Comparison of ENCODE assay signal across 16 cellular contexts in the genomic region with DNA sequence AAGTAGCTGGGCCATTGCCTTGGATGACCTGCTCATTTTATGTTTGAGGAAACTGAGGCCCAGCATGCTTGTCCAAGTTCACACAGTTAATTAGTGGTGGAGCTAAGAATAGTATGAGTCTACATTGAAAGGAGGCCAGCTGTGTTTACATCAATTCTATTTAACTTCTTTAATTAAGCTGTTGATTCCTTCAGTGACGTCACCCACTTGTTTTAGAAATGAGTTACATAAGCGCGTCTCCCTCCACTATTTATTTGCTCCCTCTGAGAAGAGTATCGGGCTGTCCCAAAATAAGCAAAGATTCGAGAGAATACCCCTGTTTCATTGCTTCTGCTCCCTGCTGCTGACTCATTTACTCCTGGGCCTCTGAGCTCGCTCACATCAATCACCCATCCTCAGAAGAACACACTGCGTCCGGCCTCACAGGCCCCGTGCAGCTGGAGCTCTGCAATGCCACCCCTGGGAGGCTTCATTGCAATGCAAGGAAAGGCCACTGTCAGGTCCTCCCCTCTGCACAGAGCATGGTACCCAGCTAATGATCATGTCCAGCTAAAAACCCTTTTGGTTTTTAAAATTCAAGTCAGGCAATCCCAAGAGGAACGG.
DNase-seq lines count a peak whose midpoint lies in the region; ATAC-seq, FAIRE-seq and TF ChIP-seq lines count a peak whose summit lies in the region.
"Had no signal": no experiment of that assay in that cellular context is flagged by ENCODE, and none has a peak within 500 bp of the region (broad histone marks: within the 10 kb centered on the region; RNA-seq: fewer than 3 reads in every experiment).

No MANE protein-coding gene starts in this region.

- H3K4me2 ChIP-seq in neural progenitor cell = no peak overlapping the region

- H3K27me3 Mint-ChIP-seq in neural progenitor cell (ENCODE audit: insufficient read depth, low read depth) = peaks cover 4% of the 10 kb centered on the region

- no peak overlapping the region for H3K9ac ChIP-seq in neural progenitor cell

- H3K4me1 ChIP-seq in HEK293 (ENCODE audit: control insufficient read depth, insufficient read depth, low read length) = no peaks in the 10 kb centered on the region
- H3K4me1 ChIP-seq in neural progenitor cell = no peaks in the 10 kb centered on the region
- H3K4me1 ChIP-seq in small intestine (ENCODE audit: control insufficient read depth in 2 of 2, insufficient read depth in 1 of 2, low read depth in 1 of 2, low read length in 1 of 2) = peaks cover 12 to 14% of the 10 kb centered on the region in 2 donors

- no peak overlapping the region for H3K4me3 ChIP-seq in HEK293 (ENCODE audit: low read depth, low read length)
- H3K4me3 ChIP-seq in neural progenitor cell = no peak overlapping the region
- no peak overlapping the region for H3K4me3 ChIP-seq in small intestine (ENCODE audit: low read depth in 1 of 2, low read length in 2 of 2)

- H3K79me2 ChIP-seq in neural progenitor cell (ENCODE audit: low read depth) = no peaks in the 10 kb centered on the region

- FAIRE-seq in small intestine (lab: Jason Lieb, UNC) = no peak
- FAIRE-seq: D721Med had no signal

- H3F3A ChIP-seq in neural progenitor cell (ENCODE audit: low read depth) = no peaks in the 10 kb centered on the region

- no peaks in the 10 kb centered on the region for H3K36me3 Mint-ChIP-seq in neural progenitor cell

- H3K36me3 ChIP-seq in HEK293 (ENCODE audit: control insufficient read depth in 2 of 2, insufficient read depth in 1 of 2, low read length in 2 of 2) (no peaks in the 10 kb centered on the region), neural progenitor cell (peaks cover 2% of the 10 kb centered on the region), small intestine (ENCODE audit: control insufficient read depth in 2 of 2, insufficient read depth in 2 of 2, low read length in 2 of 2) (no peaks in the 10 kb centered on the region)

- no peak overlapping the region for H3K27ac Mint-ChIP-seq in neural progenitor cell
- H3K27ac Mint-ChIP-seq: endodermal cell had no signal

- no peaks in the 10 kb centered on the region for H3K9me3 Mint-ChIP-seq in neural progenitor cell

- no peaks in the 10 kb centered on the region for H3K9me3 ChIP-seq in HEK293 (ENCODE audit: control insufficient read depth, insufficient read depth, low read depth, low read length)
- no peaks in the 10 kb centered on the region for H3K9me3 ChIP-seq in neural progenitor cell (ENCODE audit: low read depth)
- H3K9me3 ChIP-seq in small intestine (ENCODE audit: control insufficient read depth, low read depth) = no peaks in the 10 kb centered on the region

- WGBS in small intestine, 3 donors = 44 to 61% (median 44%) methylated on average over 10 of the region's 10 CpGs

- H3K4me3 Mint-ChIP-seq in neural progenitor cell = peak overlapping the region; percentile 3
- H3K4me3 Mint-ChIP-seq: endodermal cell had no signal

- H2AFZ ChIP-seq in neural progenitor cell (replicated peaks) = no peak overlapping the region

- no peak for ATAC-seq in HG02973 (IDR thresholded peaks at IDR 0.05; ENCODE audit: unreplicated experiment)

- intact Hi-C loops in head of caudate nucleus (cut with DNase I) = no loop called here

- peaks cover 8% of the 10 kb centered on the region for H3K4me1 Mint-ChIP-seq in neural progenitor cell

- CTCF ChIA-PET in HEK293 (lab: Yijun Ruan, JAX) = interaction anchor here (0.6 to 1.5 kb wide), 4 partner anchors 29 to 73 kb away, joined by 3 to 6 read pairs (median 3); no protein-coding TSS in a partner anchor

- POLR2A ChIA-PET in HEK293 (lab: Yijun Ruan, JAX) = interaction anchor here (0.8 to 1.8 kb wide), 2 partner anchors 15 to 77 kb away, joined by 3 to 7 read pairs; no protein-coding TSS in a partner anchor

- no peaks in the 10 kb centered on the region for H4K20me1 ChIP-seq in neural progenitor cell (ENCODE audit: low read depth)

- H3K27me3 ChIP-seq in neural progenitor cell (no peaks in the 10 kb centered on the region), small intestine (ENCODE audit: control insufficient read depth in 2 of 2, insufficient read depth in 2 of 2, low read length in 2 of 2) (no peaks in the 10 kb centered on the region)

- TF ChIP-seq CTCF in HEK293 (tag by site-specific recombination; IDR thresholded peaks at IDR 0.05) = no peak
- no peak for TF ChIP-seq CTCF in neural progenitor cell (IDR thresholded peaks at IDR 0.05)

- no peak overlapping the region for H3K27ac ChIP-seq in HEK293 (ENCODE audit: extremely low read depth, low read depth, low read length)
- no peak overlapping the region for H3K27ac ChIP-seq in neural progenitor cell
- peak overlapping the region in 1 of 2 donors; percentile 2 for H3K27ac ChIP-seq in small intestine (ENCODE audit: low read depth in 1 of 2, low read length in 1 of 2)

- DNase-seq in NCI-H69 (lab: John Stamatoyannopoulos, UW) (peak; percentile 59), head of caudate nucleus (peak in 35 of 42 donors; percentile 6 to 69 (median 27)), neural progenitor cell (ENCODE audit: low spot score) (peak; percentile 8), small intestine (no peak), DMS114 treated with DMSO at 0.1 percent for 48 hours (lab: John Stamatoyannopoulos, UW; ENCODE audit: unreplicated experiment) (no peak)
- DNase-seq: activated CD4-positive, alpha-beta T cell treated with anti-CD3 and anti-CD28 coated beads, Interleukin-2, amount 50 U/mL, for 4 hours; activated naive CD4-positive, alpha-beta T cell; AML-193; endodermal cell; left cardiac atrium; NCI-H1436; NCI-H2227 treated with DMSO at 0.1 percent for 48 hours; stimulated activated CD4-positive, alpha-beta T cell treated with anti-CD3 and anti-CD28 coated beads, Interleukin-2, amount 100 ng/mL, for 48 hours had no signal

TF ChIP-seq in HEK293, 187 proteins besides CTCF, POLR2A, EP300 and RAD21:
- TF ChIP-seq, protein P1, sequence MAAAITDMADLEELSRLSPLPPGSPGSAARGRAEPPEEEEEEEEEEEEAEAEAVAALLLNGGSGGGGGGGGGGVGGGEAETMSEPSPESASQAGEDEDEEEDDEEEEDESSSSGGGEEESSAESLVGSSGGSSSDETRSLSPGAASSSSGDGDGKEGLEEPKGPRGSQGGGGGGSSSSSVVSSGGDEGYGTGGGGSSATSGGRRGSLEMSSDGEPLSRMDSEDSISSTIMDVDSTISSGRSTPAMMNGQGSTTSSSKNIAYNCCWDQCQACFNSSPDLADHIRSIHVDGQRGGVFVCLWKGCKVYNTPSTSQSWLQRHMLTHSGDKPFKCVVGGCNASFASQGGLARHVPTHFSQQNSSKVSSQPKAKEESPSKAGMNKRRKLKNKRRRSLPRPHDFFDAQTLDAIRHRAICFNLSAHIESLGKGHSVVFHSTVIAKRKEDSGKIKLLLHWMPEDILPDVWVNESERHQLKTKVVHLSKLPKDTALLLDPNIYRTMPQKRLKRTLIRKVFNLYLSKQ (tag by site-specific recombination; IDR thresholded peaks at IDR 0.05; ENCODE audit: borderline replicate concordance) = no peak
- TF ChIP-seq ZNF223 (tag by site-specific recombination; IDR thresholded peaks at IDR 0.05) = no peak
- TF ChIP-seq TRIM28 (IDR thresholded peaks at IDR 0.05; ENCODE audit: borderline replicate concordance, low read length) = 0 out of 2 replicates have a peak, but pooled peaks have one; percentile 25
- no peak for TF ChIP-seq ZSCAN30 (tag by site-specific recombination; IDR thresholded peaks at IDR 0.05)
- TF ChIP-seq SCRT2 (tag by site-specific recombination; IDR thresholded peaks at IDR 0.05) = 0 out of 2 replicates have a peak, but pooled peaks have one; percentile 38
- TF ChIP-seq, protein P2, sequence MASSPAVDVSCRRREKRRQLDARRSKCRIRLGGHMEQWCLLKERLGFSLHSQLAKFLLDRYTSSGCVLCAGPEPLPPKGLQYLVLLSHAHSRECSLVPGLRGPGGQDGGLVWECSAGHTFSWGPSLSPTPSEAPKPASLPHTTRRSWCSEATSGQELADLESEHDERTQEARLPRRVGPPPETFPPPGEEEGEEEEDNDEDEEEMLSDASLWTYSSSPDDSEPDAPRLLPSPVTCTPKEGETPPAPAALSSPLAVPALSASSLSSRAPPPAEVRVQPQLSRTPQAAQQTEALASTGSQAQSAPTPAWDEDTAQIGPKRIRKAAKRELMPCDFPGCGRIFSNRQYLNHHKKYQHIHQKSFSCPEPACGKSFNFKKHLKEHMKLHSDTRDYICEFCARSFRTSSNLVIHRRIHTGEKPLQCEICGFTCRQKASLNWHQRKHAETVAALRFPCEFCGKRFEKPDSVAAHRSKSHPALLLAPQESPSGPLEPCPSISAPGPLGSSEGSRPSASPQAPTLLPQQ (tag by site-specific recombination; IDR thresholded peaks at IDR 0.05) = no peak

Comparison
In these comparisons a context has a peak if more than half of its experiments do, and no peak if none do; other contexts are left out.
1. DNase-seq: peak in NCI-H69 (single experiment), head of caudate nucleus (35 of 42) and neural progenitor cell (single experiment); none in small intestine (single experiment) and DMS114 treated with DMSO at 0.1 percent for 48 hours (single experiment).